ENCODE assay signal across 14 cellular contexts in the genomic region with DNA sequence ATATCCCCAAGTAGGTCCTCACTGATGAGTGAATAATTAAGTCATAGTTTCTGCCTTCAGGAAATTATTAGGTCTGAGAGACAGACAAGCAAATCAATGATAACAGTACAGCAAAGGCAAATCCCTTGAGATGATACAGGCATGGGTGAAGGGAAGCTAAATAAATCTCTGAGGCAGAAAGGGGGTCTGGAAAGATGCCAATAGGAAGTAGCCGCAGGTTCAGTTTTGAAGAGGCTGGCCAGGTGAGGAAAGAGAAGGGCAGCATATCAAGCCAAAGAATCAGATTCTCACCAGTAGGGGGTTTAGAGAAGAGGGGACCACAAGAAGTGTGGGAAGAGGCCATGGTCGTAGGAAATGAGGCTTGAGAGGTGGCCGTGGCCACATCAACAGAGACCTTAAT.
"Had no signal": no experiment of that assay in that cellular context is flagged by ENCODE, and none has a peak within 500 bp of the region (broad histone marks: within the 10 kb centered on the region; RNA-seq: fewer than 3 reads in every experiment).

No MANE protein-coding gene starts in this region.

- H3K27me3 ChIP-seq: cardiac muscle cell, gastrocnemius medialis, neural progenitor cell, ovary, suprapubic skin had no signal

- H3K9me3 Mint-ChIP-seq: activated CD4-positive, alpha-beta memory T cell treated with anti-CD3 and anti-CD28 coated beads, Interleukin-2, amount 10 ng/mL, durations not matched to agents 7 days and 5 days; activated naive CD4-positive, alpha-beta T cell treated with anti-CD3 and anti-CD28 coated beads, Interleukin-2, amount 10 ng/mL, durations not matched to agents 7 days and 5 days; activated T-cell treated with anti-CD3 and anti-CD28 coated beads, Interleukin-2, amount 50 U/mL, for 24 hours; stimulated activated naive CD8-positive, alpha-beta T cell treated with anti-CD3 and anti-CD28 coated beads, Interleukin-15, Interleukin-2, amounts not matched to agents 100 ng/mL and 50 ng/mL, for 24 hours had no signal

- H3K4me2 ChIP-seq: neural progenitor cell had no signal

- H2AFZ ChIP-seq: neural progenitor cell had no signal

- H3K4me3 Mint-ChIP-seq: activated CD4-positive, alpha-beta memory T cell treated with anti-CD3 and anti-CD28 coated beads, Interleukin-2, amount 10 ng/mL, durations not matched to agents 7 days and 5 days; activated CD4-positive, alpha-beta T cell treated with anti-CD3 and anti-CD28 coated beads for 36 hours; activated naive CD4-positive, alpha-beta T cell treated with anti-CD3 and anti-CD28 coated beads, Interleukin-2, amount 10 ng/mL, durations not matched to agents 7 days and 5 days; activated T-cell treated with anti-CD3 and anti-CD28 coated beads, Interleukin-2, amount 50 U/mL, for 24 hours; neural progenitor cell; stimulated activated naive CD8-positive, alpha-beta T cell treated with anti-CD3 and anti-CD28 coated beads, Interleukin-15, Interleukin-2, amounts not matched to agents 100 ng/mL and 50 ng/mL, for 24 hours had no signal

- H3K4me1 Mint-ChIP-seq: activated CD4-positive, alpha-beta memory T cell treated with anti-CD3 and anti-CD28 coated beads, Interleukin-2, amount 10 ng/mL, durations not matched to agents 7 days and 5 days; activated naive CD4-positive, alpha-beta T cell treated with anti-CD3 and anti-CD28 coated beads, Interleukin-2, amount 10 ng/mL, durations not matched to agents 7 days and 5 days had no signal

- H3K27me3 Mint-ChIP-seq: activated CD4-positive, alpha-beta memory T cell treated with anti-CD3 and anti-CD28 coated beads, Interleukin-2, amount 10 ng/mL, durations not matched to agents 7 days and 5 days; activated CD4-positive, alpha-beta T cell treated with anti-CD3 and anti-CD28 coated beads for 36 hours; activated naive CD4-positive, alpha-beta T cell treated with anti-CD3 and anti-CD28 coated beads, Interleukin-2, amount 10 ng/mL, durations not matched to agents 7 days and 5 days; activated T-cell treated with anti-CD3 and anti-CD28 coated beads, Interleukin-2, amount 50 U/mL, for 24 hours; stimulated activated naive CD8-positive, alpha-beta T cell treated with anti-CD3 and anti-CD28 coated beads, Interleukin-15, Interleukin-2, amounts not matched to agents 100 ng/mL and 50 ng/mL, for 24 hours had no signal

- H3K36me3 ChIP-seq: gastrocnemius medialis, neural progenitor cell, ovary, suprapubic skin had no signal

- H3K27ac Mint-ChIP-seq: activated CD4-positive, alpha-beta memory T cell treated with anti-CD3 and anti-CD28 coated beads, Interleukin-2, amount 10 ng/mL, durations not matched to agents 7 days and 5 days; activated CD4-positive, alpha-beta T cell treated with anti-CD3 and anti-CD28 coated beads for 36 hours; activated naive CD4-positive, alpha-beta T cell treated with anti-CD3 and anti-CD28 coated beads, Interleukin-2, amount 10 ng/mL, durations not matched to agents 7 days and 5 days; activated T-cell treated with anti-CD3 and anti-CD28 coated beads, Interleukin-2, amount 50 U/mL, for 24 hours; stimulated activated naive CD8-positive, alpha-beta T cell treated with anti-CD3 and anti-CD28 coated beads, Interleukin-15, Interleukin-2, amounts not matched to agents 100 ng/mL and 50 ng/mL, for 24 hours had no signal

- H3K9ac ChIP-seq: neural progenitor cell had no signal

- H3K4me3 ChIP-seq: cardiac muscle cell, gastrocnemius medialis, lower lobe of right lung, neural progenitor cell, ovary, suprapubic skin had no signal

- H3K4me1 ChIP-seq: gastrocnemius medialis, lower lobe of right lung, suprapubic skin had no signal

- DNase-seq: activated CD4-positive, alpha-beta memory T cell treated with anti-CD3 and anti-CD28 coated beads, Interleukin-2, amount 10 ng/mL, durations not matched to agents 7 days and 5 days; activated CD4-positive, alpha-beta T cell treated with anti-CD3 and anti-CD28 coated beads for 36 hours; activated naive CD4-positive, alpha-beta T cell treated with anti-CD3 and anti-CD28 coated beads, Interleukin-2, amount 10 ng/mL, durations not matched to agents 7 days and 5 days; activated T-cell treated with anti-CD3 and anti-CD28 coated beads, Interleukin-2, amount 50 U/mL, for 24 hours; gastrocnemius medialis; left colon; lower lobe of right lung; ovary; T1000 had no signal

- H3K27ac ChIP-seq: cardiac muscle cell, gastrocnemius medialis, lower lobe of right lung, neural progenitor cell, ovary, suprapubic skin had no signal

- ATAC-seq: activated CD4-positive, alpha-beta T cell treated with anti-CD3 and anti-CD28 coated beads for 36 hours; gastrocnemius medialis; left colon; lower lobe of right lung; sciatic nerve had no signal

- H3K9me3 ChIP-seq: gastrocnemius medialis, lower lobe of right lung, ovary, suprapubic skin had no signal
